32 cellular contexts compared by ENCODE assay signal in genomic region chr10:133452453-133452852, GRCh38. TPM values are rescaled to one million over a fixed set of nuclear protein-coding genes. Genes with fewer than 3 reads are reported as not detected.
"Had no signal": no experiment of that assay in that cellular context is flagged by ENCODE, and none has a peak within 500 bp of the region (broad histone marks: within the 10 kb centered on the region; RNA-seq: fewer than 3 reads in every experiment).

No MANE protein-coding gene starts in this region.

- H3K27ac ChIP-seq: body of pancreas, esophagus squamous epithelium, gastroesophageal sphincter, WERI-Rb-1 had no signal

- ATAC-seq: activated CD4-positive, CD25-positive, alpha-beta regulatory T cell treated with anti-CD3 and anti-CD28 coated beads, Interleukin-2, amount 50 U/mL, for 24 hours; activated CD8-positive, alpha-beta T cell treated with anti-CD3 and anti-CD28 coated beads for 36 hours; activated T-cell treated with anti-CD3 and anti-CD28 coated beads, Interleukin-2, amount 50 U/mL, for 4 hours; activated T-helper 17 cell treated with anti-CD3 and anti-CD28 coated beads, Interleukin-2, amount 50 U/mL, for 72 hours; body of pancreas; effector memory CD8-positive, alpha-beta T cell; gastroesophageal sphincter; T-helper 17 cell had no signal

- FAIRE-seq: colon had no signal

- H3K4me3 Mint-ChIP-seq: activated B cell treated with CpG ODN at 0.5 μM for 24 hours; activated CD8-positive, alpha-beta T cell treated with anti-CD3 and anti-CD28 coated beads for 36 hours; activated naive CD8-positive, alpha-beta T cell; activated T-cell treated with anti-CD3 and anti-CD28 coated beads, Interleukin-2, amount 50 U/mL, for 4 hours; T-helper 17 cell; T-helper 2 cell treated with Interferon-gamma antibody and Interleukin-4, amounts not matched to agents 5 μg/mL and 100 μg/mL, for 36 hours had no signal

- H3K36me3 ChIP-seq: esophagus squamous epithelium, WERI-Rb-1 had no signal

- H3K27me3 Mint-ChIP-seq: activated B cell treated with CpG ODN at 0.5 μM for 24 hours; activated CD8-positive, alpha-beta T cell treated with anti-CD3 and anti-CD28 coated beads for 36 hours; activated naive CD8-positive, alpha-beta T cell; activated T-helper 17 cell treated with anti-CD3 and anti-CD28 coated beads, Interleukin-2, amount 50 U/mL, for 72 hours; effector memory CD8-positive, alpha-beta T cell; T-helper 17 cell had no signal

- DNase-seq: activated B cell treated with CpG ODN at 0.5 μM for 24 hours; activated CD4-positive, alpha-beta T cell treated with anti-CD3 and anti-CD28 coated beads for 48 hours; activated CD4-positive, alpha-beta T cell treated with anti-CD3 and anti-CD28 coated beads, Interleukin-2, amount 50 U/mL, for 1 hour; activated CD4-positive, alpha-beta T cell treated with anti-CD3 and anti-CD28 coated beads, Interleukin-2, amount 50 U/mL, for 48 hours; activated CD8-positive, alpha-beta memory T cell treated with anti-CD3 and anti-CD28 coated beads for 24 hours; activated CD8-positive, alpha-beta T cell treated with anti-CD3 and anti-CD28 coated beads for 36 hours; activated effector memory CD4-positive, alpha-beta T cell treated with Interleukin-2 at 50 U/mL for 16 hours; activated gamma-delta T cell treated with Interleukin-2 at 50 U/mL for 16 hours; activated naive CD4-positive, alpha-beta T cell treated with anti-CD3 and anti-CD28 coated beads, Interleukin-2, amount 50 U/mL, for 16 hours; activated naive CD4-positive, alpha-beta T cell treated with Interleukin-2 at 50 U/mL for 16 hours; activated T-cell treated with anti-CD3 and anti-CD28 coated beads, Interleukin-2, amount 50 U/mL, for 4 hours; amniotic stem cell; anterior cingulate cortex; body of pancreas; caudate nucleus; cortex of kidney; dermis blood vessel endothelial cell; effector CD4-positive, alpha-beta T cell; effector memory CD8-positive, alpha-beta T cell; erythroblast; esophagus squamous epithelium; foreskin melanocyte; T-helper 1 cell; T-helper 17 cell; T1000; WERI-Rb-1 had no signal

- H3K4me1 Mint-ChIP-seq: activated B cell treated with CpG ODN at 0.5 μM for 24 hours had no signal

- H3K27ac Mint-ChIP-seq: activated B cell treated with CpG ODN at 0.5 μM for 24 hours; activated CD8-positive, alpha-beta T cell treated with anti-CD3 and anti-CD28 coated beads for 36 hours; activated naive CD8-positive, alpha-beta T cell; activated T-helper 17 cell treated with anti-CD3 and anti-CD28 coated beads, Interleukin-2, amount 50 U/mL, for 72 hours; T-helper 2 cell treated with Interferon-gamma antibody and Interleukin-4, amounts not matched to agents 5 μg/mL and 100 μg/mL, for 36 hours had no signal

- H3K27me3 ChIP-seq: body of pancreas, esophagus squamous epithelium, gastroesophageal sphincter had no signal

- H3K4me1 ChIP-seq: body of pancreas, esophagus squamous epithelium, gastroesophageal sphincter had no signal

- H3K4me3 ChIP-seq: body of pancreas, esophagus squamous epithelium, gastroesophageal sphincter had no signal

RNA-seq across cellular contexts. Expression of gene SPRN, which starts 28.0 kb away (rescaled TPM):
- total RNA-seq: activated B cell treated with CpG ODN at 0.5 μM for 24 hours; activated CD8-positive, alpha-beta T cell treated with anti-CD3 and anti-CD28 coated beads for 36 hours; activated T-cell treated with anti-CD3 and anti-CD28 coated beads, Interleukin-2, amount 50 U/mL, for 4 hours; activated T-helper 17 cell treated with anti-CD3 and anti-CD28 coated beads, Interleukin-2, amount 50 U/mL, for 72 hours; body of pancreas; esophagus squamous epithelium; T-helper 17 cell had no signal
